20 cellular contexts compared by ENCODE assay signal in the genomic region with DNA sequence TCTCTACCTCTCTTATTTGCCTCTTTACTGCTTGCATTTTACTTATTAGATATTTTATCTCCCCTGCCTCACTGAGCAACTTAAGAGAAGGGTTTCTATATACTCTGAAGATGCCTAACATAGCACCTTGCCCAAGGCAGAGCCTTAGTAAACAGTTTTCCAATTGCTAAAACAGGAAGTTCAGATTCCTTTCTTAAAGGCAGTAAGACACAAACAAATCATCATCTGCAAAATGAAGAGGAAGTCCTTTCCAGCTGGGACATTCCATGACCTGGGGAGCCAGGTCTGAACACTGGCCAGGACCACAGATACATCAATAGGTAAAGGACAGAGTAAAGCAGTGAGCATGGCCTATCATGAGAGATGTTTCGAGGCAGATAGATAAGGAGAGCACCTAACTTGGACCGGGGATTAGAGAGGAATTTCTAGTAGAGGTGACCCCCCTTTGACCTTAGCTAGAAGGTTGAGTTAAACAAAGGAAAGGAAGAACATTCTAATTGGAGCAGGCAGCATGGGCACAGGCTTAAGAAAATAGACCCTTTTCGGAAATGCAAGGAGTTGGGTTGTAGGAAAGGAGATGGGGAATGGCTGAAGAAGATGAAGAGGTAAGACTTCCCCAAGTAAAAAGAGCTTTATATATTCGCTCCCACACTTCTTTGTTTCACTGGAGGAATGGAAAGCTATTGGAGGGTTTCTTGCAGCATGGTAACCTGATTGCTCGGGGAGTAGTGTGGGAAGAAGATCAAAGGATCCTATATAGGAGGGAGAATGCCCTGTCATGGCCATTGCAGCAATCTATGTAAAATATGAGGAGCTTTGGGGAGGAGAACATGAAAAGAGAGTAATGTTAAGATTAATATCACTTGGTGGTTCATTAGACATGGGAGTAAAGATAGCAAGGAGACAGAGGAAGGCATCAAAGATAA.
DNase-seq lines count a peak whose midpoint lies in the region; ATAC-seq, FAIRE-seq and TF ChIP-seq lines count a peak whose summit lies in the region.
"Had no signal": no experiment of that assay in that cellular context is flagged by ENCODE, and none has a peak within 500 bp of the region (broad histone marks: within the 10 kb centered on the region; RNA-seq: fewer than 3 reads in every experiment).

No MANE protein-coding gene starts in this region.

- no peak for TF ChIP-seq CTCF in right lobe of liver (IDR thresholded peaks at IDR 0.05)

- peak in 2 of 4 donors; percentile 7 to 15 for ATAC-seq in right lobe of liver
- no peak for ATAC-seq in GM18873 (IDR thresholded peaks at IDR 0.05; ENCODE audit: low FRiP score, unreplicated experiment)
- ATAC-seq in SK-N-SH treated with all-trans-retinoic acid at 6 μM for 48 hours = no peak
- ATAC-seq: GM12878 had no signal

- peaks cover 3 to 28% (median 10%) of the 10 kb centered on the region in 4 donors for H3K4me1 ChIP-seq in right lobe of liver
- H3K4me1 ChIP-seq: Peyer's patch, SJCRH30 had no signal

- TF ChIP-seq POLR2A in right lobe of liver (IDR thresholded peaks at IDR 0.05) = no peak

- no peak overlapping the region for H3K4me3 ChIP-seq in right lobe of liver
- H3K4me3 ChIP-seq: GM12878, Peyer's patch, SJCRH30 had no signal

- intact Hi-C loops in right lobe of liver (cut with DNase I) = no loop called here

- 72% methylated on average over 4 of the region's 5 CpGs for WGBS in right lobe of liver (ENCODE audit: insufficient coverage, low coverage, low lambda C conversion rate, missing lambda C conversion rate)

- H3K36me3 ChIP-seq in right lobe of liver = no peaks in the 10 kb centered on the region
- H3K36me3 ChIP-seq: Peyer's patch, SJCRH30 had no signal

- H3K27me3 ChIP-seq in right lobe of liver = no peaks in the 10 kb centered on the region
- H3K27me3 ChIP-seq: Peyer's patch, SJCRH30 had no signal

- peak overlapping the region; percentile 6 for H3K27ac ChIP-seq in epithelial cell of prostate
- peak overlapping the region in 2 of 3 donors; percentile 18 to 22 for H3K27ac ChIP-seq in right lobe of liver
- H3K27ac ChIP-seq: Peyer's patch, SJCRH30 had no signal

- FAIRE-seq in GM19239 (lab: Jason Lieb, UNC) = peak; percentile 28
- FAIRE-seq: GM12878 had no signal

- DNase-seq in GM19239 (ENCODE audit: insufficient read length, low spot score) (no peak), OCI-M1 (lab: John Stamatoyannopoulos, UW) (peak; percentile 28), epithelial cell of prostate (ENCODE audit: low read depth, low spot score) (no peak), right lobe of liver (no peak), GM19238 (ENCODE audit: insufficient read length, low spot score) (no peak), NCI-H1417 treated with DMSO at 0.1 percent for 48 hours (lab: John Stamatoyannopoulos, UW) (no peak)
- DNase-seq: CD4-positive, alpha-beta memory T cell; DND-41; MM.1S; NCI-H1092 treated with DMSO at 0.1 percent for 48 hours; NCI-H2029 treated with DMSO at 0.1 percent for 48 hours; NCI-H345; NCI-H524; NCI-H774; NK-92 treated with Interleukin-12 subunit alpha and Interleukin-12 subunit beta, amount 100 ng/mL, for 24 hours; Peyer's patch; SJCRH30 had no signal

- H3K9me3 ChIP-seq in right lobe of liver = no peaks in the 10 kb centered on the region
- H3K9me3 ChIP-seq: Peyer's patch, SJCRH30 had no signal

TF ChIP-seq in SK-N-SH treated with all-trans-retinoic acid at 6 μM for 48 hours, 23 proteins besides CTCF, POLR2A, EP300 and RAD21:
- no peak for TF ChIP-seq PATZ1 (CRISPR knock-in tag; IDR thresholded peaks at IDR 0.05; ENCODE audit: borderline replicate concordance)
- TF ChIP-seq, protein P1, sequence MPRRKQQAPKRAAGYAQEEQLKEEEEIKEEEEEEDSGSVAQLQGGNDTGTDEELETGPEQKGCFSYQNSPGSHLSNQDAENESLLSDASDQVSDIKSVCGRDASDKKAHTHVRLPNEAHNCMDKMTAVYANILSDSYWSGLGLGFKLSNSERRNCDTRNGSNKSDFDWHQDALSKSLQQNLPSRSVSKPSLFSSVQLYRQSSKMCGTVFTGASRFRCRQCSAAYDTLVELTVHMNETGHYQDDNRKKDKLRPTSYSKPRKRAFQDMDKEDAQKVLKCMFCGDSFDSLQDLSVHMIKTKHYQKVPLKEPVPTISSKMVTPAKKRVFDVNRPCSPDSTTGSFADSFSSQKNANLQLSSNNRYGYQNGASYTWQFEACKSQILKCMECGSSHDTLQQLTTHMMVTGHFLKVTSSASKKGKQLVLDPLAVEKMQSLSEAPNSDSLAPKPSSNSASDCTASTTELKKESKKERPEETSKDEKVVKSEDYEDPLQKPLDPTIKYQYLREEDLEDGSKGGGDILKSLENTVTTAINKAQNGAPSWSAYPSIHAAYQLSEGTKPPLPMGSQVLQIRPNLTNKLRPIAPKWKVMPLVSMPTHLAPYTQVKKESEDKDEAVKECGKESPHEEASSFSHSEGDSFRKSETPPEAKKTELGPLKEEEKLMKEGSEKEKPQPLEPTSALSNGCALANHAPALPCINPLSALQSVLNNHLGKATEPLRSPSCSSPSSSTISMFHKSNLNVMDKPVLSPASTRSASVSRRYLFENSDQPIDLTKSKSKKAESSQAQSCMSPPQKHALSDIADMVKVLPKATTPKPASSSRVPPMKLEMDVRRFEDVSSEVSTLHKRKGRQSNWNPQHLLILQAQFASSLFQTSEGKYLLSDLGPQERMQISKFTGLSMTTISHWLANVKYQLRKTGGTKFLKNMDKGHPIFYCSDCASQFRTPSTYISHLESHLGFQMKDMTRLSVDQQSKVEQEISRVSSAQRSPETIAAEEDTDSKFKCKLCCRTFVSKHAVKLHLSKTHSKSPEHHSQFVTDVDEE (CRISPR knock-in tag; IDR thresholded peaks at IDR 0.05) = no peak
- no peak for TF ChIP-seq PPARA (CRISPR knock-in tag; IDR thresholded peaks at IDR 0.05; ENCODE audit: borderline replicate concordance)
- no peak for TF ChIP-seq ZNF70 (CRISPR knock-in tag; IDR thresholded peaks at IDR 0.05)
- TF ChIP-seq ISL1 (CRISPR knock-in tag; IDR thresholded peaks at IDR 0.05) = no peak
- TF ChIP-seq ESRRG (CRISPR knock-in tag; IDR thresholded peaks at IDR 0.05) = no peak
- TF ChIP-seq ZC3H10 (CRISPR knock-in tag; IDR thresholded peaks at IDR 0.05) = no peak
- TF ChIP-seq ARNTL (CRISPR knock-in tag; IDR thresholded peaks at IDR 0.05; ENCODE audit: borderline replicate concordance, low read depth) = no peak
- TF ChIP-seq, protein P2, sequence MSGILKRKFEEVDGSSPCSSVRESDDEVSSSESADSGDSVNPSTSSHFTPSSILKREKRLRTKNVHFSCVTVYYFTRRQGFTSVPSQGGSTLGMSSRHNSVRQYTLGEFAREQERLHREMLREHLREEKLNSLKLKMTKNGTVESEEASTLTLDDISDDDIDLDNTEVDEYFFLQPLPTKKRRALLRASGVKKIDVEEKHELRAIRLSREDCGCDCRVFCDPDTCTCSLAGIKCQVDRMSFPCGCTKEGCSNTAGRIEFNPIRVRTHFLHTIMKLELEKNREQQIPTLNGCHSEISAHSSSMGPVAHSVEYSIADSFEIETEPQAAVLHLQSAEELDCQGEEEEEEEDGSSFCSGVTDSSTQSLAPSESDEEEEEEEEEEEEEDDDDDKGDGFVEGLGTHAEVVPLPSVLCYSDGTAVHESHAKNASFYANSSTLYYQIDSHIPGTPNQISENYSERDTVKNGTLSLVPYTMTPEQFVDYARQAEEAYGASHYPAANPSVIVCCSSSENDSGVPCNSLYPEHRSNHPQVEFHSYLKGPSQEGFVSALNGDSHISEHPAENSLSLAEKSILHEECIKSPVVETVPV (CRISPR knock-in tag; IDR thresholded peaks at IDR 0.05) = no peak
- TF ChIP-seq OSR1 (CRISPR knock-in tag; IDR thresholded peaks at IDR 0.05) = no peak
- no peak for TF ChIP-seq BACH2 (CRISPR knock-in tag; IDR thresholded peaks at IDR 0.05; ENCODE audit: borderline replicate concordance)
- TF ChIP-seq ZNF565 (CRISPR knock-in tag; conservative IDR thresholded peaks at IDR 0.05; ENCODE audit: low read depth) = no peak
- TF ChIP-seq SNAI2 (CRISPR knock-in tag; IDR thresholded peaks at IDR 0.05) = no peak
- TF ChIP-seq RARB (CRISPR knock-in tag; IDR thresholded peaks at IDR 0.05) = no peak
- TF ChIP-seq CREB5 (CRISPR knock-in tag; IDR thresholded peaks at IDR 0.05; ENCODE audit: low read depth) = no peak
- TF ChIP-seq ZFP30 (CRISPR knock-in tag; IDR thresholded peaks at IDR 0.05) = no peak
- no peak for TF ChIP-seq GLIS3 (CRISPR knock-in tag; IDR thresholded peaks at IDR 0.05)
- no peak for TF ChIP-seq TOX (CRISPR knock-in tag; IDR thresholded peaks at IDR 0.05; ENCODE audit: borderline replicate concordance)
- TF ChIP-seq ZFP3 (CRISPR knock-in tag; IDR thresholded peaks at IDR 0.05) = no peak
TF ChIP-seq in SK-N-SH treated with all-trans-retinoic acid at 6 μM for 48 hours: peak in this region for 0.
